18 cellular contexts compared by ENCODE assay signal in the genomic region with DNA sequence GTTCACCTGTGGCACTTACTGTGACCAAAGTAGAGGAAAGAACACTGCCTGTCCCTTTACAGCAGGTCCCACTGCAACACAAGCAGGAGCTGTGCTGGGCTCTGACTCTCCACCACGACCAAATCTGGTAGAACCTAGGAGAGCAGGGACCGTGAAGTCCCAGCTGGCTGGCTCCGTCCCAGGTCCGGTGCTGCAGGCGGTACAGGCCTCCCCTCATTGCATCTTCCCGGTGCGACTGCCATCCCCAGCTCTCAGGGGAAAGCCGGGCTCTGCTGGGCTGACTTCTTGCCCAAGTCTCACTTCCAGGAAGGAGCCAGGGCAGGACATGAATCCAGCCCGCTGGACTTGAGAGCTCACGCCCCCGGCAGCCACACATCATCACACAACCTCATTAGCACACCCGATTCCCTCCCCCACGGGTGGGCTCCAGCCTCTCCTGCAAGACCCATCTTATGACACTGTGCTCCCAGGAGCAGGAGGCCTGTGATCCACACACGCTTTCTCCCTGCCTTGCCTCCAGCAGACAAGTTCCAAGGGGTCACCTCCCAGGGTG. TPM values are rescaled to one million over a fixed set of nuclear protein-coding genes. Genes with fewer than 3 reads are reported as not detected.
DNase-seq lines count a peak whose midpoint lies in the region; ATAC-seq and TF ChIP-seq lines count a peak whose summit lies in the region.
"Had no signal": no experiment of that assay in that cellular context is flagged by ENCODE, and none has a peak within 500 bp of the region (broad histone marks: within the 10 kb centered on the region; RNA-seq: fewer than 3 reads in every experiment).

No MANE protein-coding gene starts in this region.

- CTCF ChIA-PET in activated CD4-positive, alpha-beta memory T cell treated with anti-CD3 and anti-CD28 coated beads for 36 hours (lab: Charles Lee): interaction anchor here (0.6 to 0.9 kb wide), 2 partner anchors 14 to 25 kb away, joined by 4 to 5 read pairs; no protein-coding TSS in a partner anchor

- H3K36me3 Mint-ChIP-seq in activated CD4-positive, alpha-beta memory T cell treated with anti-CD3 and anti-CD28 coated beads for 36 hours: no peaks in the 10 kb centered on the region
- H3K36me3 Mint-ChIP-seq: CD4-positive, CD25-positive, alpha-beta regulatory T cell; IgD-negative memory B cell had no signal

- peak overlapping the region; percentile 51 for H3K14ac ChIP-seq in neuronal stem cell (ENCODE audit: low read length)

- 45% methylated on average over 5 of the region's 14 CpGs for WGBS in esophagus muscularis mucosa
- no CpG with 5 or more reads among the region's 14 CpGs for WGBS in neuronal stem cell (ENCODE audit: extremely low coverage in 2 of 2, insufficient read length in 2 of 2, insufficient replicate concordance in 1 of 2), 2 donors
- WGBS in tibial nerve, 2 donors: 69 to 75% methylated on average over 12 to 14 of the region's 14 CpGs

- intact Hi-C loops in Right ventricle myocardium superior (cut with DNase I): no loop called here
- intact Hi-C loops in left ventricle myocardium inferior (cut with micrococcal nuclease): no loop called here
- intact Hi-C loops in esophagus muscularis mucosa (cut with DNase I): no loop called here
- intact Hi-C loops in activated CD4-positive, alpha-beta memory T cell treated with anti-CD3 and anti-CD28 coated beads for 36 hours (cut with micrococcal nuclease): no loop called here

- H2AFZ ChIP-seq in neuronal stem cell (ENCODE audit: low read length): no peak overlapping the region

- no peak overlapping the region for H3K27ac ChIP-seq in left ventricle myocardium inferior (replicated peaks)
- peak overlapping the region; percentile 48 to 98 (median 61) for H3K27ac ChIP-seq in esophagus muscularis mucosa (replicated peaks in 1 of 4)
- peak overlapping the region; percentile 38 for H3K27ac ChIP-seq in neuronal stem cell (replicated peaks; ENCODE audit: low read length)
- peak overlapping the region; percentile 73 for H3K27ac ChIP-seq in stomach smooth muscle (ENCODE audit: low read length)
- no peak overlapping the region for H3K27ac ChIP-seq in tibial nerve

- no peaks in the 10 kb centered on the region for H3K9me3 Mint-ChIP-seq in activated CD4-positive, alpha-beta memory T cell treated with anti-CD3 and anti-CD28 coated beads for 36 hours
- H3K9me3 Mint-ChIP-seq: IgD-negative memory B cell had no signal

- no peak overlapping the region for H2BK120ac ChIP-seq in neuronal stem cell (ENCODE audit: low read depth, low read length)

- H4K91ac ChIP-seq in neuronal stem cell (ENCODE audit: low read depth, low read length, poor library complexity): no peak overlapping the region

- no peak overlapping the region for H3K4ac ChIP-seq in neuronal stem cell (ENCODE audit: low read length)

- no peak overlapping the region for H2BK5ac ChIP-seq in neuronal stem cell (ENCODE audit: low read length)

- POLR2A ChIA-PET in activated CD4-positive, alpha-beta memory T cell treated with anti-CD3 and anti-CD28 coated beads for 36 hours (lab: Charles Lee): no interaction called here

- H3K79me1 ChIP-seq in neuronal stem cell (ENCODE audit: low read depth, low read length): peaks cover 55% of the 10 kb centered on the region

- peak overlapping the region; percentile 52 for H3K18ac ChIP-seq in neuronal stem cell (ENCODE audit: low read length)

- H3K23ac ChIP-seq in neuronal stem cell (ENCODE audit: low read depth, low read length, poor library complexity): no peak overlapping the region

- H3K4me3 ChIP-seq in left ventricle myocardium inferior (no peak overlapping the region), esophagus muscularis mucosa (no peak overlapping the region), neuronal stem cell (ENCODE audit: low read length in 2 of 2) (no peak overlapping the region), stomach smooth muscle (ENCODE audit: low read length in 2 of 2) (peak overlapping the region in 1 of 2 donors; percentile 44), tibial nerve (no peak overlapping the region)
- H3K4me3 ChIP-seq: BLaER1 treated with 17β-estradiol and CSF1 and Interleukin-3, amounts not matched to agents 10 nM and 100 nM; GM12878 had no signal

- H3K4me1 ChIP-seq in left ventricle myocardium inferior: peaks cover 36% of the 10 kb centered on the region
- peaks cover 19 to 100% (median 98%) of the 10 kb centered on the region in 4 donors for H3K4me1 ChIP-seq in esophagus muscularis mucosa
- H3K4me1 ChIP-seq in neuronal stem cell (ENCODE audit: control insufficient read depth in 2 of 2, insufficient read depth in 1 of 2, low read depth in 1 of 2, low read length in 2 of 2): peaks cover 2 to 40% of the 10 kb centered on the region in 2 donors
- peaks cover 88% of the 10 kb centered on the region for H3K4me1 ChIP-seq in stomach smooth muscle (ENCODE audit: control insufficient read depth, insufficient read depth, low read length)
- peaks cover 0 to 56% (median under 1%) of the 10 kb centered on the region in 4 donors for H3K4me1 ChIP-seq in tibial nerve

- H3K9me3 ChIP-seq in left ventricle myocardium inferior (replicated peaks): no peaks in the 10 kb centered on the region
- H3K9me3 ChIP-seq in esophagus muscularis mucosa: no peaks in the 10 kb centered on the region
- no peaks in the 10 kb centered on the region for H3K9me3 ChIP-seq in neuronal stem cell (replicated peaks in 1 of 2; ENCODE audit: control insufficient read depth in 2 of 2, insufficient read depth in 1 of 2, low read depth in 1 of 2, low read length in 2 of 2)
- no peaks in the 10 kb centered on the region for H3K9me3 ChIP-seq in stomach smooth muscle (ENCODE audit: control insufficient read depth in 2 of 2, low read length in 2 of 2)
- no peaks in the 10 kb centered on the region for H3K9me3 ChIP-seq in tibial nerve
- H3K9me3 ChIP-seq: BLaER1 treated with 17β-estradiol and CSF1 and Interleukin-3, amounts not matched to agents 10 nM and 100 nM had no signal

- no peaks in the 10 kb centered on the region for H3K4me1 Mint-ChIP-seq in activated CD4-positive, alpha-beta memory T cell treated with anti-CD3 and anti-CD28 coated beads for 36 hours (ENCODE audit: low read depth)
- H3K4me1 Mint-ChIP-seq: IgD-negative memory B cell had no signal

- H3K27me3 Mint-ChIP-seq in activated CD4-positive, alpha-beta memory T cell treated with anti-CD3 and anti-CD28 coated beads for 36 hours: no peaks in the 10 kb centered on the region

- H3K4me2 ChIP-seq in neuronal stem cell (ENCODE audit: insufficient read depth, low read length, poor library complexity, severe bottlenecking): no peak overlapping the region
- H3K4me2 ChIP-seq: BLaER1 treated with 17β-estradiol and CSF1 and Interleukin-3, amounts not matched to agents 10 nM and 100 nM had no signal

- TF ChIP-seq POLR2A in esophagus muscularis mucosa (IDR thresholded peaks at IDR 0.05; ENCODE audit: low read depth) (no peak), tibial nerve (IDR thresholded peaks at IDR 0.05) (no peak)

- no peak overlapping the region for H3K27ac Mint-ChIP-seq in activated CD4-positive, alpha-beta memory T cell treated with anti-CD3 and anti-CD28 coated beads for 36 hours
- H3K27ac Mint-ChIP-seq: CD4-positive, CD25-positive, alpha-beta regulatory T cell; IgD-negative memory B cell had no signal

- TF ChIP-seq EP300 in esophagus muscularis mucosa (IDR thresholded peaks at IDR 0.05) (no peak), tibial nerve (IDR thresholded peaks at IDR 0.05) (no peak)

- DNase-seq in Right ventricle myocardium superior (peak; percentile 47), left ventricle myocardium inferior (no peak), esophagus muscularis mucosa (ENCODE audit: extremely low spot score) (no peak), neuronal stem cell (ENCODE audit: low spot score) (no peak), tibial nerve (ENCODE audit: low spot score in 2 of 2) (no peak)
- no peak for DNase-seq in activated CD4-positive, alpha-beta memory T cell treated with anti-CD3 and anti-CD28 coated beads for 36 hours
- DNase-seq: 8988T; AML-193; CD4-positive, CD25-positive, alpha-beta regulatory T cell; DMS 273 treated with DMSO at 0.1 percent for 48 hours; HCEC 1CT had no signal

- no peak overlapping the region for H2BK12ac ChIP-seq in neuronal stem cell (ENCODE audit: low read length)

- no peak overlapping the region for H2BK15ac ChIP-seq in neuronal stem cell (ENCODE audit: low read length)

- H3K27me3 ChIP-seq in left ventricle myocardium inferior (ENCODE audit: low read depth): no peaks in the 10 kb centered on the region
- no peaks in the 10 kb centered on the region for H3K27me3 ChIP-seq in esophagus muscularis mucosa
- no peaks in the 10 kb centered on the region for H3K27me3 ChIP-seq in neuronal stem cell (ENCODE audit: control insufficient read depth in 3 of 3, insufficient read depth in 3 of 3, low read depth in 1 of 3, low read length in 3 of 3)
- H3K27me3 ChIP-seq in stomach smooth muscle (ENCODE audit: control insufficient read depth in 1 of 2, insufficient read depth in 2 of 2, low read length in 2 of 2): no peaks in the 10 kb centered on the region
- no peaks in the 10 kb centered on the region for H3K27me3 ChIP-seq in tibial nerve
- H3K27me3 ChIP-seq: BLaER1 treated with 17β-estradiol and CSF1 and Interleukin-3, amounts not matched to agents 10 nM and 100 nM had no signal

- no peak overlapping the region for H2AK5ac ChIP-seq in neuronal stem cell (ENCODE audit: low read depth, low read length)

- H3K4me3 Mint-ChIP-seq in activated CD4-positive, alpha-beta memory T cell treated with anti-CD3 and anti-CD28 coated beads for 36 hours: no peak overlapping the region
- H3K4me3 Mint-ChIP-seq: CD4-positive, CD25-positive, alpha-beta regulatory T cell; IgD-negative memory B cell had no signal

- no peak overlapping the region for H4K8ac ChIP-seq in neuronal stem cell (ENCODE audit: low read depth, low read length)

- no peak for TF ChIP-seq CTCF in left ventricle myocardium inferior (IDR thresholded peaks at IDR 0.05; ENCODE audit: borderline replicate concordance)
- TF ChIP-seq CTCF in esophagus muscularis mucosa (IDR thresholded peaks at IDR 0.05): no peak
- TF ChIP-seq CTCF in tibial nerve (IDR thresholded peaks at IDR 0.05): no peak

- ATAC-seq in Right ventricle myocardium superior (ENCODE audit: poor library complexity) (no peak), GM21619 (IDR thresholded peaks at IDR 0.05; ENCODE audit: unreplicated experiment) (no peak)
- ATAC-seq: GM12878 had no signal

- H3K9ac ChIP-seq in neuronal stem cell (ENCODE audit: low read depth, low read length, poor library complexity): peak overlapping the region; percentile 27
- peak overlapping the region in 1 of 2 donors; percentile 26 for H3K9ac ChIP-seq in stomach smooth muscle (ENCODE audit: low read length in 2 of 2)

- H3K36me3 ChIP-seq in left ventricle myocardium inferior: peaks cover 10% of the 10 kb centered on the region
- H3K36me3 ChIP-seq in esophagus muscularis mucosa: peaks cover 18 to 63% (median 35%) of the 10 kb centered on the region in 4 donors
- H3K36me3 ChIP-seq in neuronal stem cell (replicated peaks in 1 of 2; ENCODE audit: control insufficient read depth in 2 of 2, insufficient read depth in 2 of 2, low read length in 2 of 2): peaks cover 78 to 100% of the 10 kb centered on the region in 2 donors
- H3K36me3 ChIP-seq in stomach smooth muscle (ENCODE audit: control insufficient read depth in 2 of 2, insufficient read depth in 2 of 2, low read length in 2 of 2): peaks cover 24 to 37% of the 10 kb centered on the region in 2 donors
- peaks cover 0 to 45% (median 0%) of the 10 kb centered on the region in 3 donors for H3K36me3 ChIP-seq in tibial nerve

RNA-seq across cellular contexts. Expression of a gene that starts 33.7 kb away (rescaled TPM):
- 25.0 TPM for total RNA-seq in Right ventricle myocardium superior
- 16.9 TPM for total RNA-seq in left ventricle myocardium inferior
- 100 to 1,000 TPM; 101 to 312 (median 188) TPM for total RNA-seq in esophagus muscularis mucosa
- polyA plus RNA-seq in neuronal stem cell (2013, experiment 1 of 2): 196 TPM
- 194 TPM for polyA plus RNA-seq in neuronal stem cell (2013, experiment 2 of 2)
- under 1 TPM; 0.12 to 0.21 TPM for total RNA-seq in activated CD4-positive, alpha-beta memory T cell treated with anti-CD3 and anti-CD28 coated beads for 36 hours
- 100 to 1,000 TPM in 1 of 4 donors, 10 to 100 TPM in 3; 28.2 to 110 (median 45.6) TPM for total RNA-seq in tibial nerve
- total RNA-seq: Daoy, GM12878, HT-29 had no signal
- polyA plus RNA-seq: CD4-positive, CD25-positive, alpha-beta regulatory T cell; GM12878; IgD-negative memory B cell had no signal

Comparison
In these comparisons a context has a peak if more than half of its experiments do, and no peak if none do; other contexts are left out.
1. H3K27ac ChIP-seq: peak in esophagus muscularis mucosa (4 of 4), neuronal stem cell (single experiment) and stomach smooth muscle (single experiment); none in left ventricle myocardium inferior (single experiment) and tibial nerve (0 of 4).
2. RNA of a gene that starts 33.7 kb away (total RNA-seq): 101 to 312 TPM in esophagus muscularis mucosa, 28.2 to 110 TPM in tibial nerve, 25.0 TPM in Right ventricle myocardium superior (single experiment) and 16.9 TPM in left ventricle myocardium inferior (single experiment); 0.12 to 0.21 TPM in activated CD4-positive, alpha-beta memory T cell treated with anti-CD3 and anti-CD28 coated beads for 36 hours; every median in the first group is over 10 times any median in the second.